9 cellular contexts compared by ENCODE assay signal in genomic region chr9:129595903-129596540, GRCh38. TPM values are rescaled to one million over a fixed set of nuclear protein-coding genes. Genes with fewer than 3 reads are reported as not detected.
DNase-seq lines count a peak whose midpoint lies in the region; ATAC-seq and TF ChIP-seq lines count a peak whose summit lies in the region.
"Had no signal": no experiment of that assay in that cellular context is flagged by ENCODE, and none has a peak within 500 bp of the region (broad histone marks: within the 10 kb centered on the region; RNA-seq: fewer than 3 reads in every experiment).

No MANE protein-coding gene starts in this region.

- H3K36me3 Mint-ChIP-seq in CD4-positive, alpha-beta memory T cell: no peaks in the 10 kb centered on the region
- H3K36me3 Mint-ChIP-seq in endodermal cell (ENCODE audit: low read depth) (no peaks in the 10 kb centered on the region), progenitor cell of endocrine pancreas (ENCODE audit: insufficient read depth) (no peaks in the 10 kb centered on the region)

- intact Hi-C loops in CD4-positive, alpha-beta memory T cell (cut with micrococcal nuclease): no loop called here

- peaks cover 0 to 2% (median 0%) of the 10 kb centered on the region in 8 donors for H3K9me3 Mint-ChIP-seq in CD4-positive, alpha-beta memory T cell
- H3K9me3 Mint-ChIP-seq in endodermal cell (no peaks in the 10 kb centered on the region), progenitor cell of endocrine pancreas (ENCODE audit: low read depth) (no peaks in the 10 kb centered on the region)

- H3K27ac Mint-ChIP-seq in CD4-positive, alpha-beta memory T cell: peak overlapping the region in 6 of 7 donors; percentile 19 to 70 (median 58)
- peak overlapping the region; percentile 52 for H3K27ac Mint-ChIP-seq in endodermal cell
- H3K27ac Mint-ChIP-seq in progenitor cell of endocrine pancreas: no peak overlapping the region

- H3K4me3 Mint-ChIP-seq in CD4-positive, alpha-beta memory T cell: peak overlapping the region in 5 of 8 donors; percentile 7 to 64 (median 57)
- peak overlapping the region; percentile 71 for H3K4me3 Mint-ChIP-seq in endodermal cell
- H3K4me3 Mint-ChIP-seq in progenitor cell of endocrine pancreas (ENCODE audit: low read depth): peak overlapping the region; percentile 78

- H3K4me1 Mint-ChIP-seq in CD4-positive, alpha-beta memory T cell: peaks cover 9 to 39% (median 16%) of the 10 kb centered on the region in 4 donors
- H3K4me1 Mint-ChIP-seq in endodermal cell: peaks cover 29% of the 10 kb centered on the region
- peaks cover 31% of the 10 kb centered on the region for H3K4me1 Mint-ChIP-seq in progenitor cell of endocrine pancreas (ENCODE audit: low read depth)

- 86 to 92% methylated on average over 4 to 6 of the region's 6 CpGs for WGBS in endodermal cell (ENCODE audit: insufficient coverage in 1 of 2, insufficient read length in 1 of 2), 2 experiments

- POLR2A ChIA-PET in CD4-positive, alpha-beta memory T cell (lab: Charles Lee; ENCODE audit: partially characterized antibody): interaction anchor here (0.8 to 3.2 kb wide), 2 partner anchors 9 to 12 kb away, joined by 4 to 17 read pairs; no protein-coding TSS in a partner anchor

- CTCF ChIA-PET in CD4-positive, alpha-beta memory T cell (lab: Charles Lee; ENCODE audit: partially characterized antibody): interaction anchor here (0.6 to 1.5 kb wide), 5 partner anchors 15 to 457 kb away, joined by 3 to 5 read pairs (median 4); no protein-coding TSS in a partner anchor

- no peak for ATAC-seq in GM18909 (IDR thresholded peaks at IDR 0.05; ENCODE audit: poor library complexity, unreplicated experiment)

- H3K9me3 ChIP-seq in CD4-positive, alpha-beta memory T cell (ENCODE audit: control insufficient read depth in 1 of 2, low read length in 2 of 2): no peaks in the 10 kb centered on the region
- H3K9me3 ChIP-seq in endodermal cell (ENCODE audit: control insufficient read depth, low read length): no peaks in the 10 kb centered on the region

- no peaks in the 10 kb centered on the region for H3K27me3 Mint-ChIP-seq in CD4-positive, alpha-beta memory T cell
- peaks cover 17% of the 10 kb centered on the region for H3K27me3 Mint-ChIP-seq in endodermal cell (ENCODE audit: insufficient read depth)
- H3K27me3 Mint-ChIP-seq in progenitor cell of endocrine pancreas: peaks cover 8% of the 10 kb centered on the region

- no peak for TF ChIP-seq CTCF in endodermal cell (conservative IDR thresholded peaks at IDR 0.05)
- no peak for TF ChIP-seq CTCF in progenitor cell of endocrine pancreas (IDR thresholded peaks at IDR 0.05; ENCODE audit: unreplicated experiment)

- no peak for DNase-seq in CD4-positive, alpha-beta memory T cell
- peak; percentile 37 for DNase-seq in NOMO-1 treated with dmso at 0.1 percent for 144 hours (lab: John Stamatoyannopoulos, UW; ENCODE audit: unreplicated experiment)
- no peak for DNase-seq in endodermal cell
- no peak for DNase-seq in progenitor cell of endocrine pancreas (ENCODE audit: low spot score, unreplicated experiment)
- DNase-seq in pons (ENCODE audit: low spot score): no peak
- DNase-seq in stimulated activated CD4-positive, alpha-beta T cell treated with anti-CD3 and anti-CD28 coated beads, Interleukin-2, amount 100 ng/mL, for 48 hours: no peak
- DNase-seq in substantia nigra (lab: John Stamatoyannopoulos, UW): no peak

- no peak overlapping the region for H3K9ac ChIP-seq in endodermal cell (ENCODE audit: extremely low read depth, low read length, poor library complexity, severe bottlenecking)
- H3K9ac ChIP-seq: parathyroid adenoma had no signal

- H3K4me1 ChIP-seq in CD4-positive, alpha-beta memory T cell (ENCODE audit: insufficient read depth, low read length): peaks cover 20% of the 10 kb centered on the region
- H3K4me1 ChIP-seq in endodermal cell (ENCODE audit: control insufficient read depth, insufficient read depth, low read length): peaks cover 8% of the 10 kb centered on the region
- H3K4me1 ChIP-seq: parathyroid adenoma had no signal

- no peaks in the 10 kb centered on the region for H3K36me3 ChIP-seq in CD4-positive, alpha-beta memory T cell (ENCODE audit: insufficient read depth, low read length)
- no peaks in the 10 kb centered on the region for H3K36me3 ChIP-seq in endodermal cell (ENCODE audit: control insufficient read depth, insufficient read depth, low read length)

- no peak overlapping the region for H3K4me3 ChIP-seq in CD4-positive, alpha-beta memory T cell (ENCODE audit: low read length in 2 of 2)
- no peak overlapping the region for H3K4me3 ChIP-seq in endodermal cell (ENCODE audit: low read length)

- peaks cover 6% of the 10 kb centered on the region for H3K27me3 ChIP-seq in CD4-positive, alpha-beta memory T cell (ENCODE audit: insufficient read depth, low read length)
- no peaks in the 10 kb centered on the region for H3K27me3 ChIP-seq in endodermal cell (ENCODE audit: control insufficient read depth, insufficient read depth, low read length, poor library complexity, severe bottlenecking)

- no peak overlapping the region for H3K27ac ChIP-seq in CD4-positive, alpha-beta memory T cell (ENCODE audit: low read depth, low read length)
- no peak overlapping the region for H3K27ac ChIP-seq in endodermal cell (ENCODE audit: low read depth, low read length)
- no peak overlapping the region for H3K27ac ChIP-seq in substantia nigra (ENCODE audit: low read depth, low read length, poor library complexity, severe bottlenecking)

RNA-seq across cellular contexts. Expression of gene C9orf50, which starts 24.9 kb away (rescaled TPM):
- not detected for total RNA-seq in CD4-positive, alpha-beta memory T cell
- not detected for polyA plus RNA-seq in CD4-positive, alpha-beta memory T cell
- not detected for total RNA-seq in endodermal cell
- polyA plus RNA-seq in endodermal cell (2013, experiment 1 of 2): not detected
- not detected for polyA plus RNA-seq in endodermal cell (2013, experiment 2 of 2)
- 0.27 and 0.43 TPM in 2 replicates for total RNA-seq in progenitor cell of endocrine pancreas

RNA-seq across cellular contexts. Expression of gene NTMT1, which starts 29.9 kb away (rescaled TPM):
- total RNA-seq in CD4-positive, alpha-beta memory T cell: 10 to 100 TPM; 45.0 to 45.3 TPM
- polyA plus RNA-seq in CD4-positive, alpha-beta memory T cell: 10 to 100 TPM; 48.4 to 55.1 TPM
- total RNA-seq in endodermal cell (10 to 100 TPM; 39.6 to 49.1 TPM), progenitor cell of endocrine pancreas (25.9 and 26.8 TPM in 2 replicates)
- 40.4 TPM for polyA plus RNA-seq in endodermal cell (2013, experiment 1 of 2)
- polyA plus RNA-seq in endodermal cell (2013, experiment 2 of 2): 40.9 TPM

RNA-seq across cellular contexts. Expression of gene ASB6, which starts 45.9 kb away (rescaled TPM):
- total RNA-seq in CD4-positive, alpha-beta memory T cell: 10 to 100 TPM; 33.0 to 33.1 TPM
- polyA plus RNA-seq in CD4-positive, alpha-beta memory T cell: 10 to 100 TPM; 17.3 to 29.7 TPM
- total RNA-seq in endodermal cell (10 to 100 TPM; 19.8 to 20.2 TPM), progenitor cell of endocrine pancreas (19.7 and 20.5 TPM in 2 replicates)
- polyA plus RNA-seq in endodermal cell (2013, experiment 1 of 2): 17.7 TPM
- 14.9 TPM for polyA plus RNA-seq in endodermal cell (2013, experiment 2 of 2)
